In the genomic region with DNA sequence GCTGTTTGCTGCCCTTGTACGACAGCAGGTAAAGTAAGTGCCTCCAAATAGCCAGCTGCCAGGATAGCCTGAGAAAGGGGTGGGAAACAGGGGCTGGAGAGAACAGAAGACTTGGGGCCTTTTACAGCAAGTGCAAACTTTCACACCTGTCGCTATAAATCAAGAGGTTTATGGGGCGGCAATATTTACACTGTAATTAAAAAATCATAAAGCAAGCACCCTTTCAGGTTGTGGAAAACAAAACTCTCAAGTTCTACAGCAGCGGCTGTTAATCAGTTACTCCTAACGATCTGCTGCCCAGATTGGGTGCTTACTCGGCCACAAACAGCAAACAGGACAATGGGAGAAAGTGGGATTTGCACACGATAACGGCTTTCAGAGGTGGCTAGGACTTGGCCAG, we compare ENCODE assay signal across 20 cellular contexts.
A peak's percentile ranks its signal among the peaks of the same experiment; 100 is the strongest.
DNase-seq lines count a peak whose midpoint lies in the region; ATAC-seq and TF ChIP-seq lines count a peak whose summit lies in the region.
"Had no signal": no experiment of that assay in that cellular context is flagged by ENCODE, and none has a peak within 500 bp of the region (broad histone marks: within the 10 kb centered on the region; RNA-seq: fewer than 3 reads in every experiment).

No MANE protein-coding gene starts in this region.

- H3K27me3 ChIP-seq in hepatocyte, result no peaks in the 10 kb centered on the region
- H3K27me3 ChIP-seq in upper lobe of right lung, result no peaks in the 10 kb centered on the region
- H3K27me3 ChIP-seq: Peyer's patch had no signal

- no peaks in the 10 kb centered on the region for H3K79me2 ChIP-seq in hepatocyte

- no peak overlapping the region for H3K4me2 ChIP-seq in hepatocyte

- no peaks in the 10 kb centered on the region for H3K4me1 Mint-ChIP-seq in activated T-cell treated with anti-CD3 and anti-CD28 coated beads, Interleukin-2, amount 50 U/mL, for 72 hours (ENCODE audit: low read depth)

- DNase-seq in NCI-H1694 treated with DMSO at 0.1 percent for 48 hours (lab: John Stamatoyannopoulos, UW) (peak; percentile 6), NCI-H1694 (lab: John Stamatoyannopoulos, UW) (no peak), NCI-H2107 (lab: John Stamatoyannopoulos, UW) (peak; percentile 36), hepatocyte (ENCODE audit: low spot score) (peak; percentile 53), upper lobe of right lung (no peak), NAMALWA (ENCODE audit: low spot score) (no peak), 8988T (no peak)
- DNase-seq in activated T-cell treated with anti-CD3 and anti-CD28 coated beads, Interleukin-2, amount 50 U/mL, for 72 hours, result no peak
- DNase-seq: activated CD8-positive, alpha-beta T cell treated with anti-CD3 and anti-CD28 coated beads, Interleukin-2, amount 10 ng/mL, durations not matched to agents 7 days and 5 days; aorta; cortex of kidney; erythroblast; glutamatergic neuron; Karpas-422; NCI-H446 treated with DMSO at 0.1 percent for 48 hours; Peyer's patch; stimulated activated naive CD8-positive, alpha-beta T cell treated with anti-CD3 and anti-CD28 coated beads, Interleukin-15, Interleukin-2, amounts not matched to agents 100 U/mL and 50 U/mL, for 24 hours; SW 1271 had no signal

- no peak overlapping the region for H3K4me3 Mint-ChIP-seq in activated T-cell treated with anti-CD3 and anti-CD28 coated beads, Interleukin-2, amount 50 U/mL, for 72 hours
- H3K4me3 Mint-ChIP-seq: activated CD8-positive, alpha-beta T cell treated with anti-CD3 and anti-CD28 coated beads, Interleukin-2, amount 10 ng/mL, durations not matched to agents 7 days and 5 days had no signal

- peak; percentile 53 for ATAC-seq in upper lobe of right lung
- no peak for ATAC-seq in activated T-cell treated with anti-CD3 and anti-CD28 coated beads, Interleukin-2, amount 50 U/mL, for 72 hours (replicated peaks in 1 of 2)
- ATAC-seq: activated CD8-positive, alpha-beta T cell treated with anti-CD3 and anti-CD28 coated beads, Interleukin-2, amount 10 ng/mL, durations not matched to agents 7 days and 5 days; HCT116; stimulated activated naive CD8-positive, alpha-beta T cell treated with anti-CD3 and anti-CD28 coated beads, Interleukin-15, Interleukin-2, amounts not matched to agents 100 U/mL and 50 U/mL, for 24 hours had no signal

- H3K36me3 Mint-ChIP-seq in activated T-cell treated with anti-CD3 and anti-CD28 coated beads, Interleukin-2, amount 50 U/mL, for 72 hours (ENCODE audit: insufficient read depth in 2 of 2), result no peaks in the 10 kb centered on the region

- intact Hi-C loops in upper lobe of right lung (cut with DNase I), result no loop called here

- no peaks in the 10 kb centered on the region for H3K36me3 ChIP-seq in hepatocyte (replicated peaks; ENCODE audit: insufficient read depth, low read depth)
- no peaks in the 10 kb centered on the region for H3K36me3 ChIP-seq in upper lobe of right lung
- H3K36me3 ChIP-seq: Peyer's patch had no signal

- H3K9me2 ChIP-seq in hepatocyte (replicated peaks; ENCODE audit: insufficient read depth), result no peaks in the 10 kb centered on the region

- H3K27me3 Mint-ChIP-seq in activated T-cell treated with anti-CD3 and anti-CD28 coated beads, Interleukin-2, amount 50 U/mL, for 72 hours (ENCODE audit: low read depth), result no peaks in the 10 kb centered on the region

- no peaks in the 10 kb centered on the region for H4K20me1 ChIP-seq in hepatocyte (ENCODE audit: insufficient read depth, poor library complexity, severe bottlenecking)

- peaks cover 9% of the 10 kb centered on the region for H3K4me1 ChIP-seq in hepatocyte (ENCODE audit: insufficient read depth)
- H3K4me1 ChIP-seq in upper lobe of right lung, result no peaks in the 10 kb centered on the region

- no peak overlapping the region for H3K27ac Mint-ChIP-seq in activated T-cell treated with anti-CD3 and anti-CD28 coated beads, Interleukin-2, amount 50 U/mL, for 72 hours
- H3K27ac Mint-ChIP-seq: activated CD8-positive, alpha-beta T cell treated with anti-CD3 and anti-CD28 coated beads, Interleukin-2, amount 10 ng/mL, durations not matched to agents 7 days and 5 days had no signal

- no peak overlapping the region for H3K4me3 ChIP-seq in hepatocyte
- no peak overlapping the region for H3K4me3 ChIP-seq in upper lobe of right lung
- H3K4me3 ChIP-seq: Peyer's patch had no signal

- H3K9me3 Mint-ChIP-seq in activated T-cell treated with anti-CD3 and anti-CD28 coated beads, Interleukin-2, amount 50 U/mL, for 72 hours, result no peaks in the 10 kb centered on the region

- H3K9me3 ChIP-seq in hepatocyte (ENCODE audit: low read depth), result no peaks in the 10 kb centered on the region
- no peaks in the 10 kb centered on the region for H3K9me3 ChIP-seq in upper lobe of right lung
- H3K9me3 ChIP-seq: Peyer's patch had no signal

- H3K27ac ChIP-seq in hepatocyte (peak overlapping the region; percentile 14), upper lobe of right lung (no peak overlapping the region)
- H3K27ac ChIP-seq: Peyer's patch, VCaP had no signal

- 56% methylated on average over 8 of the region's 8 CpGs for WGBS in hepatocyte (ENCODE audit: low lambda C conversion rate, missing lambda C conversion rate)

- H2AFZ ChIP-seq in hepatocyte, result no peak overlapping the region

- no peak for TF ChIP-seq CTCF in hepatocyte (IDR thresholded peaks at IDR 0.05; ENCODE audit: poor library complexity)
- TF ChIP-seq CTCF in upper lobe of right lung (IDR thresholded peaks at IDR 0.05), result no peak

Comparison
In these comparisons a context has a peak if more than half of its experiments do, and no peak if none do; other contexts are left out.
1. DNase-seq: peak in NCI-H1694 treated with DMSO at 0.1 percent for 48 hours (single experiment), NCI-H2107 (single experiment) and hepatocyte (single experiment); none in NCI-H1694 (single experiment), upper lobe of right lung (single experiment), NAMALWA (single experiment), 8988T (single experiment) and activated T-cell treated with anti-CD3 and anti-CD28 coated beads, Interleukin-2, amount 50 U/mL, for 72 hours (0 of 2).